Comparison of ENCODE assay signal across 1 cellular context in the genomic region with DNA sequence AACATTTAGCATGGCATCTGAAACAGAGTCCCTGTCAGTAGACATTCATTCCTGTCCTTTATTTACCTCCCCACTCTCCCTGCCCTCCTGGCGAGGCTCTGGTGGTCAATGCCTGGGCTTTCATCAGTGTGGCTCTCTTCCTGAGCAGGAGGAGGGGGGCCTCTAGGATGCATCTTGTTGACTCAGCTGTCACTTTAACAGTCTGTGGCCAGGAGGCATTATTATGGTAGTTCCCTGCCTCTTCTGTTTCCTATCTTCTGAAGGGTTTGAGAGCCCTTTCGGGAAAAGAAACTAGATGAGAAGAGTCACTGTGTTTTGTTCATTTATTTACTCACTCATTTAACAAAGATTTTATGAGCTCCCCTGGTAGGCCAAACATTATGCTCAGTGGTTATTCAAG.
TF ChIP-seq lines count a peak whose summit lies in the region.

No MANE protein-coding gene starts in this region.

TF ChIP-seq in HepG2, 621 proteins besides CTCF, POLR2A, EP300 and RAD21:
- TF ChIP-seq FOXA3 (CRISPR knock-in tag; IDR thresholded peaks at IDR 0.05), result peak; percentile 37; the same call in 1 of the 2 replicates
- peak; percentile 80 for TF ChIP-seq TFAP4 (IDR thresholded peaks at IDR 0.05; ENCODE audit: borderline replicate concordance, low read depth)
- no peak for TF ChIP-seq PHF20 (CRISPR knock-in tag; IDR thresholded peaks at IDR 0.05)
